ENCODE assay signal across 23 cellular contexts in genomic region chr22:44449683-44450425, GRCh38. TPM values are rescaled to one million over a fixed set of nuclear protein-coding genes. Genes with fewer than 3 reads are reported as not detected.
A peak's percentile ranks its signal among the peaks of the same experiment; 100 is the strongest.
DNase-seq lines count a peak whose midpoint lies in the region; ATAC-seq and TF ChIP-seq lines count a peak whose summit lies in the region.
"Had no signal": no experiment of that assay in that cellular context is flagged by ENCODE, and none has a peak within 500 bp of the region (broad histone marks: within the 10 kb centered on the region; RNA-seq: fewer than 3 reads in every experiment).

No MANE protein-coding gene starts in this region.

- H3K27me3 ChIP-seq in SJSA1 (replicated peaks) (no peaks in the 10 kb centered on the region), thoracic aorta (replicated peaks; ENCODE audit: insufficient read depth) (no peaks in the 10 kb centered on the region), SJCRH30 (no peaks in the 10 kb centered on the region)
- H3K27me3 ChIP-seq: body of pancreas, right lobe of liver, uterus had no signal

- H3K4me3 Mint-ChIP-seq in HFFc6 = peak overlapping the region; percentile 49; the same call in 1 of the 2 replicates
- H3K4me3 Mint-ChIP-seq: activated naive CD8-positive, alpha-beta T cell treated with anti-CD3 and anti-CD28 coated beads for 36 hours; naive thymus-derived CD8-positive, alpha-beta T cell; T-cell had no signal

- TF ChIP-seq CTCF in HFFc6 (IDR thresholded peaks at IDR 0.05) = no peak
- no peak for TF ChIP-seq CTCF in thoracic aorta (IDR thresholded peaks at IDR 0.05)

- no peak for DNase-seq in HFFc6
- DNase-seq in SJSA1 (ENCODE audit: low read depth in 1 of 2, low spot score in 2 of 2) = no peak
- peak; percentile 77 for DNase-seq in mesenteric fat pad (ENCODE audit: low spot score)
- DNase-seq in thoracic aorta (ENCODE audit: low spot score) = no peak
- no peak for DNase-seq in SJCRH30
- DNase-seq: activated CD4-positive, alpha-beta T cell treated with anti-CD3 and anti-CD28 coated beads for 48 hours; activated naive CD8-positive, alpha-beta T cell treated with anti-CD3 and anti-CD28 coated beads for 36 hours; body of pancreas; DMS79; esophagus squamous epithelium; KG1; NCI-H1694; NCI-H2171; NCI-H524 treated with DMSO at 0.1 percent for 48 hours; uterus had no signal

- peaks cover 4% of the 10 kb centered on the region; the same call in 1 of the 2 replicates for H3K9me3 Mint-ChIP-seq in HFFc6

- H3K27me3 Mint-ChIP-seq in HFFc6 (ENCODE audit: insufficient read depth) = peaks cover 2% of the 10 kb centered on the region
- H3K27me3 Mint-ChIP-seq: activated naive CD8-positive, alpha-beta T cell treated with anti-CD3 and anti-CD28 coated beads for 36 hours; T-cell had no signal

- H3K4me1 ChIP-seq in SJSA1 (replicated peaks) = peaks cover 32% of the 10 kb centered on the region
- H3K4me1 ChIP-seq in thoracic aorta (ENCODE audit: control insufficient read depth in 1 of 2, low read depth in 2 of 2) = peaks cover 5 to 30% of the 10 kb centered on the region in 2 donors
- no peaks in the 10 kb centered on the region for H3K4me1 ChIP-seq in SJCRH30
- H3K4me1 ChIP-seq: parathyroid adenoma, right lobe of liver, uterus had no signal

- peaks cover 24% of the 10 kb centered on the region for H3K4me1 Mint-ChIP-seq in HFFc6 (ENCODE audit: low read depth)

- ATAC-seq in thoracic aorta (ENCODE audit: insufficient number of reproducible peaks, low FRiP score, low read depth) = no peak
- ATAC-seq in GM21526 (IDR thresholded peaks at IDR 0.05; ENCODE audit: low FRiP score, unreplicated experiment) = no peak
- ATAC-seq in HG02623 (IDR thresholded peaks at IDR 0.05; ENCODE audit: unreplicated experiment) = no peak
- ATAC-seq: body of pancreas; naive thymus-derived CD8-positive, alpha-beta T cell; right lobe of liver; Right ventricle myocardium inferior; T-cell had no signal

- H3K9me3 ChIP-seq in SJSA1 (replicated peaks) (peaks cover 8% of the 10 kb centered on the region; the same call in 1 of the 2 replicates), thoracic aorta (no peaks in the 10 kb centered on the region), SJCRH30 (replicated peaks) (no peaks in the 10 kb centered on the region)
- H3K9me3 ChIP-seq: right lobe of liver, uterus had no signal

- 0 out of 2 replicates have a peak, but pooled peaks cover 4% of the 10 kb centered on the region for H3K36me3 Mint-ChIP-seq in HFFc6 (ENCODE audit: low read depth)
- H3K36me3 Mint-ChIP-seq: naive thymus-derived CD8-positive, alpha-beta T cell had no signal

- H3K27ac ChIP-seq in SJSA1 (peak overlapping the region; percentile 73), thoracic aorta (peak overlapping the region; percentile 51 to 75), SJCRH30 (no peak overlapping the region)
- H3K27ac ChIP-seq: body of pancreas, coronary artery, parathyroid adenoma, right lobe of liver, uterus had no signal

- H3K4me3 ChIP-seq in SJSA1 (no peak overlapping the region), thoracic aorta (no peak overlapping the region), SJCRH30 (no peak overlapping the region)
- H3K4me3 ChIP-seq: body of pancreas, coronary artery, esophagus squamous epithelium, right lobe of liver, uterus had no signal

- H3K36me3 ChIP-seq in SJSA1 (no peaks in the 10 kb centered on the region), thoracic aorta (no peaks in the 10 kb centered on the region), SJCRH30 (no peaks in the 10 kb centered on the region)
- H3K36me3 ChIP-seq: esophagus squamous epithelium, right lobe of liver, uterus had no signal

- peak overlapping the region; percentile 97 for H3K27ac Mint-ChIP-seq in HFFc6
- H3K27ac Mint-ChIP-seq: activated naive CD8-positive, alpha-beta T cell treated with anti-CD3 and anti-CD28 coated beads for 36 hours; naive thymus-derived CD8-positive, alpha-beta T cell; T-cell had no signal

RNA-seq across cellular contexts. Expression of gene RTL6, which starts 48.2 kb away (rescaled TPM):
- 10 to 100 TPM; 15.3 to 22.3 (median 16.9) TPM for total RNA-seq in HFFc6 (2021; fragmentation: NEBNext Ultra II Directional; extraction: Animal tissue kit (Norgen Biotek cat#: 25700))
- 12.3 and 20.0 TPM in 2 replicates for total RNA-seq in SJSA1 (2014; rRNA removed; shearing (Covaris generic))
- total RNA-seq in mesenteric fat pad = 29.6 TPM
- total RNA-seq in thoracic aorta = 10 to 100 TPM; 17.2 to 30.8 TPM
- 17.0 and 17.3 TPM in 2 replicates for total RNA-seq in SJCRH30 (2014; rRNA removed; shearing (Covaris generic))
